ENCODE assay signal across 8 cellular contexts in genomic region chr9:130235558-130236435, GRCh38. TPM values are rescaled to one million over a fixed set of nuclear protein-coding genes. Genes with fewer than 3 reads are reported as not detected.
A peak's percentile ranks its signal among the peaks of the same experiment; 100 is the strongest.
DNase-seq lines count a peak whose midpoint lies in the region; ATAC-seq and TF ChIP-seq lines count a peak whose summit lies in the region.

No MANE protein-coding gene starts in this region.

- no peak overlapping the region for H3K27ac Mint-ChIP-seq in natural killer cell treated with Interleukin-12 subunit alpha and Interleukin-12 subunit beta and Interleukin-15 and Interleukin-18, amount 100 ng/mL, for 72 hours
- no peak overlapping the region for H3K27ac Mint-ChIP-seq in stimulated activated memory B cell treated with anti-CD40 and anti-IgM and Interleukin-4, amounts not matched to agents 10 μg/mL and 1 μg/mL and 100 μg/mL, for 72 hours

- H3K9me3 Mint-ChIP-seq in natural killer cell treated with Interleukin-12 subunit alpha and Interleukin-12 subunit beta and Interleukin-15 and Interleukin-18, amount 100 ng/mL, for 72 hours: no peaks in the 10 kb centered on the region
- no peaks in the 10 kb centered on the region for H3K9me3 Mint-ChIP-seq in stimulated activated memory B cell treated with anti-CD40 and anti-IgM and Interleukin-4, amounts not matched to agents 10 μg/mL and 1 μg/mL and 100 μg/mL, for 72 hours

- no peaks in the 10 kb centered on the region for H3K27me3 Mint-ChIP-seq in natural killer cell treated with Interleukin-12 subunit alpha and Interleukin-12 subunit beta and Interleukin-15 and Interleukin-18, amount 100 ng/mL, for 72 hours
- peaks cover 17% of the 10 kb centered on the region for H3K27me3 Mint-ChIP-seq in stimulated activated memory B cell treated with anti-CD40 and anti-IgM and Interleukin-4, amounts not matched to agents 10 μg/mL and 1 μg/mL and 100 μg/mL, for 72 hours

- DNase-seq in ACHN (peak; percentile 49), GM13976 (ENCODE audit: low spot score) (peak; percentile 83), NCI-H82 treated with DMSO at 0.1 percent for 48 hours (lab: John Stamatoyannopoulos, UW; ENCODE audit: unreplicated experiment) (peak; percentile 32), activated T-cell treated with anti-CD3 and anti-CD28 coated beads for 1 hour (ENCODE audit: low read depth) (peak; percentile 64), epidermal melanocyte (ENCODE audit: insufficient read length, low spot score) (peak; percentile 38)
- peak; percentile 74 for DNase-seq in natural killer cell treated with Interleukin-12 subunit alpha and Interleukin-12 subunit beta and Interleukin-15 and Interleukin-18, amount 100 ng/mL, for 72 hours (ENCODE audit: low spot score)

- TF ChIP-seq CTCF in GM13976 (IDR thresholded peaks at IDR 0.05; ENCODE audit: borderline replicate concordance, control extremely low read depth, extremely low read depth, insufficient read depth, missing control alignments): peak; percentile 98

- no peaks in the 10 kb centered on the region for H3K36me3 Mint-ChIP-seq in natural killer cell treated with Interleukin-12 subunit alpha and Interleukin-12 subunit beta and Interleukin-15 and Interleukin-18, amount 100 ng/mL, for 72 hours
- H3K36me3 Mint-ChIP-seq in stimulated activated memory B cell treated with anti-CD40 and anti-IgM and Interleukin-4, amounts not matched to agents 10 μg/mL and 1 μg/mL and 100 μg/mL, for 72 hours: peaks cover 14% of the 10 kb centered on the region

- peak in 1 of 2 donors; percentile 51 for ATAC-seq in natural killer cell treated with Interleukin-12 subunit alpha and Interleukin-12 subunit beta and Interleukin-15 and Interleukin-18, amount 100 ng/mL, for 72 hours
- ATAC-seq in stimulated activated memory B cell treated with anti-CD40 and anti-IgM and Interleukin-4, amounts not matched to agents 10 μg/mL and 1 μg/mL and 100 μg/mL, for 72 hours: no peak
- ATAC-seq in HG03159 (IDR thresholded peaks at IDR 0.05; ENCODE audit: unreplicated experiment): no peak

- H3K4me3 Mint-ChIP-seq in natural killer cell treated with Interleukin-12 subunit alpha and Interleukin-12 subunit beta and Interleukin-15 and Interleukin-18, amount 100 ng/mL, for 72 hours: no peak overlapping the region
- peak overlapping the region; percentile 59 for H3K4me3 Mint-ChIP-seq in stimulated activated memory B cell treated with anti-CD40 and anti-IgM and Interleukin-4, amounts not matched to agents 10 μg/mL and 1 μg/mL and 100 μg/mL, for 72 hours

- in situ Hi-C loops in ACHN (cut with HindIII; ENCODE audit: low pct_ligation_motif_present, low pct_unique_long_range_greater_than_20kb, low sequenced_read_pairs) (no loop called here), GM13976 (cut with MboI; ENCODE audit: low sequenced_read_pairs, unreplicated experiment) (loop anchor here (10.0 kb wide), 1 partner anchor 121 kb away; no protein-coding TSS in a partner anchor)

- peaks cover 20 to 24% of the 10 kb centered on the region in 2 donors for H3K4me1 Mint-ChIP-seq in natural killer cell treated with Interleukin-12 subunit alpha and Interleukin-12 subunit beta and Interleukin-15 and Interleukin-18, amount 100 ng/mL, for 72 hours (ENCODE audit: low read depth in 2 of 2)
- peaks cover 32% of the 10 kb centered on the region for H3K4me1 Mint-ChIP-seq in stimulated activated memory B cell treated with anti-CD40 and anti-IgM and Interleukin-4, amounts not matched to agents 10 μg/mL and 1 μg/mL and 100 μg/mL, for 72 hours

RNA-seq across cellular contexts. Expression of gene HMCN2, which starts 29.8 kb away (rescaled TPM):
- total RNA-seq in natural killer cell treated with Interleukin-12 subunit alpha and Interleukin-12 subunit beta and Interleukin-15 and Interleukin-18, amount 100 ng/mL, for 72 hours: not detected

Comparison
In these comparisons a context has a peak if more than half of its experiments do, and no peak if none do; other contexts are left out.
1. DNase-seq: peak in every context shown above with its lines; median percentile 83 in GM13976; 74 in natural killer cell treated with Interleukin-12 subunit alpha and Interleukin-12 subunit beta and Interleukin-15 and Interleukin-18, amount 100 ng/mL, for 72 hours; 64 in activated T-cell treated with anti-CD3 and anti-CD28 coated beads for 1 hour; 49 in ACHN; 38 in epidermal melanocyte; 32 in NCI-H82 treated with DMSO at 0.1 percent for 48 hours.